ENCODE assay signal across 33 cellular contexts in the genomic region with DNA sequence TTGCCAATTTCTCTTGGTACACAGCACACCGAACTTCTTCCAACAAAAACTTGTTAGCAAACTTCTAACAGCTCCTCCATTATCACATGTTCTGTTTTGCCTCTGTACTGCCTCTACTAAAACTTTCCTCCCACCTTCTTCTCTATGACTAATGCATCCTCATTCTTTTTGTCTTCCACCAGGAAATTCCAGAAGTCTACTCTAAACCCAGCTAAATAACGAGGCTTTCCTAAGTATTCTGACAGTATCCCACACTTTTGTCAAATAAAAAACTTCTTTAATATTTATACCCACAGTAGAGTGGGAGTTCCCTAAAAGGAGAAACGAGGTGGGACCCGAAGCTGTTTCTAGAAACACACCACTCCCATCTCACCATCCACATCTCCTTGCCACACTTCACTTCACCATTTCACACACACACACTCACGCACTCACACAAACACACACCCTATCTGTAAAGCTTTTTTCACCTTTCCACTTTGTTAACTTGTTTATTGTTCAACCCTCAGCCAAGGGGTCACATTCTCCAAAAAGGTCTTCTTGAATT.
DNase-seq lines count a peak whose midpoint lies in the region; ATAC-seq and TF ChIP-seq lines count a peak whose summit lies in the region.
"Had no signal": no experiment of that assay in that cellular context is flagged by ENCODE, and none has a peak within 500 bp of the region (broad histone marks: within the 10 kb centered on the region; RNA-seq: fewer than 3 reads in every experiment).

No MANE protein-coding gene starts in this region.

- intact Hi-C loops in activated T-helper 1 cell treated with anti-CD3 and anti-CD28 coated beads, Interleukin-12 subunit alpha, Interleukin-12 subunit beta, Interleukin-2, Interleukin-4 antibody, amounts not matched to agents 30 ng/mL and 10 ng/mL and 1 ng/mL, durations not matched to agents 14 hours and 24 hours and 36 hours (cut with micrococcal nuclease) = no loop called here

- ATAC-seq in omental fat pad (ENCODE audit: low FRiP score) (peak; percentile 59), HG02970 (IDR thresholded peaks at IDR 0.05; ENCODE audit: low FRiP score, unreplicated experiment) (no peak)
- ATAC-seq: left lobe of liver; stimulated activated naive CD8-positive, alpha-beta T cell treated with anti-CD3 and anti-CD28 coated beads, Interleukin-15, amount 100 ng/mL, for 72 hours had no signal

- no peak overlapping the region for H3K4me3 ChIP-seq in coronary artery
- H3K4me3 ChIP-seq: skin epidermis, tibial artery had no signal

- no peaks in the 10 kb centered on the region for H3K9me3 Mint-ChIP-seq in activated T-helper 1 cell treated with anti-CD3 and anti-CD28 coated beads, Interleukin-12 subunit alpha, Interleukin-12 subunit beta, Interleukin-2, Interleukin-4 antibody, amounts not matched to agents 30 ng/mL and 10 ng/mL and 1 ng/mL, durations not matched to agents 14 hours and 24 hours and 36 hours
- H3K9me3 Mint-ChIP-seq: activated T-cell treated with anti-CD3 and anti-CD28 coated beads, Interleukin-2, amount 50 U/mL, for 24 hours; stimulated activated naive CD8-positive, alpha-beta T cell treated with anti-CD3 and anti-CD28 coated beads, Interleukin-15, amount 100 ng/mL, for 72 hours had no signal

- peaks cover 4% of the 10 kb centered on the region for H3K27me3 Mint-ChIP-seq in activated T-helper 1 cell treated with anti-CD3 and anti-CD28 coated beads, Interleukin-12 subunit alpha, Interleukin-12 subunit beta, Interleukin-2, Interleukin-4 antibody, amounts not matched to agents 30 ng/mL and 10 ng/mL and 1 ng/mL, durations not matched to agents 14 hours and 24 hours and 36 hours (ENCODE audit: insufficient read depth)
- H3K27me3 Mint-ChIP-seq: activated T-cell treated with anti-CD3 and anti-CD28 coated beads, Interleukin-2, amount 50 U/mL, for 24 hours; stimulated activated naive CD8-positive, alpha-beta T cell treated with anti-CD3 and anti-CD28 coated beads, Interleukin-15, amount 100 ng/mL, for 72 hours had no signal

- H3K36me3 Mint-ChIP-seq in activated T-helper 1 cell treated with anti-CD3 and anti-CD28 coated beads, Interleukin-12 subunit alpha, Interleukin-12 subunit beta, Interleukin-2, Interleukin-4 antibody, amounts not matched to agents 30 ng/mL and 10 ng/mL and 1 ng/mL, durations not matched to agents 14 hours and 24 hours and 36 hours (ENCODE audit: low read depth) = no peaks in the 10 kb centered on the region
- H3K36me3 Mint-ChIP-seq: naive B cell had no signal

- H3K4me3 Mint-ChIP-seq in activated T-helper 1 cell treated with anti-CD3 and anti-CD28 coated beads, Interleukin-12 subunit alpha, Interleukin-12 subunit beta, Interleukin-2, Interleukin-4 antibody, amounts not matched to agents 30 ng/mL and 10 ng/mL and 1 ng/mL, durations not matched to agents 14 hours and 24 hours and 36 hours = no peak overlapping the region
- H3K4me3 Mint-ChIP-seq: activated T-cell treated with anti-CD3 and anti-CD28 coated beads, Interleukin-2, amount 50 U/mL, for 24 hours; naive B cell; stimulated activated naive CD8-positive, alpha-beta T cell treated with anti-CD3 and anti-CD28 coated beads, Interleukin-15, amount 100 ng/mL, for 72 hours had no signal

- no peaks in the 10 kb centered on the region for H3K4me1 Mint-ChIP-seq in activated T-helper 1 cell treated with anti-CD3 and anti-CD28 coated beads, Interleukin-12 subunit alpha, Interleukin-12 subunit beta, Interleukin-2, Interleukin-4 antibody, amounts not matched to agents 30 ng/mL and 10 ng/mL and 1 ng/mL, durations not matched to agents 14 hours and 24 hours and 36 hours (ENCODE audit: low read depth)
- H3K4me1 Mint-ChIP-seq: naive B cell; stimulated activated naive CD8-positive, alpha-beta T cell treated with anti-CD3 and anti-CD28 coated beads, Interleukin-15, amount 100 ng/mL, for 72 hours had no signal

- DNase-seq in HS-5 (ENCODE audit: low read depth) (peak; percentile 9), amniotic epithelial cell (ENCODE audit: low read depth) (peak; percentile 81), glomerular visceral epithelial cell (ENCODE audit: extremely low spot score) (peak; percentile 2), omental fat pad (ENCODE audit: low spot score) (no peak), T-helper 1 cell (no peak), coronary artery (ENCODE audit: low spot score) (no peak)
- DNase-seq in activated T-helper 1 cell treated with anti-CD3 and anti-CD28 coated beads, Interleukin-12 subunit alpha, Interleukin-12 subunit beta, Interleukin-2, Interleukin-4 antibody, amounts not matched to agents 30 ng/mL and 10 ng/mL and 1 ng/mL, durations not matched to agents 14 hours and 24 hours and 36 hours (ENCODE audit: low spot score) = no peak
- DNase-seq: ACHN; activated CD4-positive, alpha-beta T cell treated with anti-CD3 and anti-CD28 coated beads for 4 hours; activated gamma-delta T cell treated with Interleukin-2 at 50 U/mL for 16 hours; activated T-cell treated with anti-CD3 and anti-CD28 coated beads, Interleukin-2, amount 50 U/mL, for 24 hours; BE2C; brain microvascular endothelial cell; effector CD8-positive, alpha-beta T cell; H7; naive B cell; NCI-H1436 treated with DMSO at 0.1 percent for 48 hours; NCI-H2107; NCI-H446; occipital lobe; OCI-M1; retina; Right ventricle myocardium superior; stimulated activated CD4-positive, alpha-beta T cell treated with anti-CD3 and anti-CD28 coated beads, Interleukin-1b, Interleukin-23, amount 100 ng/mL, for 48 hours; stimulated activated CD8-positive, alpha-beta memory T cell treated with anti-CD3 and anti-CD28 coated beads, Interleukin-4, amount 100 ng/mL, for 48 hours; stimulated activated naive CD8-positive, alpha-beta T cell treated with anti-CD3 and anti-CD28 coated beads, Interleukin-15, amount 100 ng/mL, for 72 hours; T-helper 9 cell; tibial artery had no signal

- H3K27ac ChIP-seq in coronary artery = no peak overlapping the region
- H3K27ac ChIP-seq: brain microvascular endothelial cell, KMS-11, skin epidermis, tibial artery, VCaP had no signal

- H3K27ac Mint-ChIP-seq in activated T-helper 1 cell treated with anti-CD3 and anti-CD28 coated beads, Interleukin-12 subunit alpha, Interleukin-12 subunit beta, Interleukin-2, Interleukin-4 antibody, amounts not matched to agents 30 ng/mL and 10 ng/mL and 1 ng/mL, durations not matched to agents 14 hours and 24 hours and 36 hours = no peak overlapping the region
- H3K27ac Mint-ChIP-seq: activated T-cell treated with anti-CD3 and anti-CD28 coated beads, Interleukin-2, amount 50 U/mL, for 24 hours; naive B cell; stimulated activated naive CD8-positive, alpha-beta T cell treated with anti-CD3 and anti-CD28 coated beads, Interleukin-15, amount 100 ng/mL, for 72 hours had no signal

- TF ChIP-seq CTCF in omental fat pad (IDR thresholded peaks at IDR 0.05) = no peak
- TF ChIP-seq CTCF in coronary artery (IDR thresholded peaks at IDR 0.05) = no peak

Comparison
In these comparisons a context has a peak if more than half of its experiments do, and no peak if none do; other contexts are left out.
1. DNase-seq: peak in HS-5 (single experiment), amniotic epithelial cell (single experiment) and glomerular visceral epithelial cell (single experiment); none in omental fat pad (single experiment), activated T-helper 1 cell treated with anti-CD3 and anti-CD28 coated beads, Interleukin-12 subunit alpha, Interleukin-12 subunit beta, Interleukin-2, Interleukin-4 antibody, amounts not matched to agents 30 ng/mL and 10 ng/mL and 1 ng/mL, durations not matched to agents 14 hours and 24 hours and 36 hours (single experiment), T-helper 1 cell (0 of 5) and coronary artery (single experiment).